8 cellular contexts compared by ENCODE assay signal in the genomic region with DNA sequence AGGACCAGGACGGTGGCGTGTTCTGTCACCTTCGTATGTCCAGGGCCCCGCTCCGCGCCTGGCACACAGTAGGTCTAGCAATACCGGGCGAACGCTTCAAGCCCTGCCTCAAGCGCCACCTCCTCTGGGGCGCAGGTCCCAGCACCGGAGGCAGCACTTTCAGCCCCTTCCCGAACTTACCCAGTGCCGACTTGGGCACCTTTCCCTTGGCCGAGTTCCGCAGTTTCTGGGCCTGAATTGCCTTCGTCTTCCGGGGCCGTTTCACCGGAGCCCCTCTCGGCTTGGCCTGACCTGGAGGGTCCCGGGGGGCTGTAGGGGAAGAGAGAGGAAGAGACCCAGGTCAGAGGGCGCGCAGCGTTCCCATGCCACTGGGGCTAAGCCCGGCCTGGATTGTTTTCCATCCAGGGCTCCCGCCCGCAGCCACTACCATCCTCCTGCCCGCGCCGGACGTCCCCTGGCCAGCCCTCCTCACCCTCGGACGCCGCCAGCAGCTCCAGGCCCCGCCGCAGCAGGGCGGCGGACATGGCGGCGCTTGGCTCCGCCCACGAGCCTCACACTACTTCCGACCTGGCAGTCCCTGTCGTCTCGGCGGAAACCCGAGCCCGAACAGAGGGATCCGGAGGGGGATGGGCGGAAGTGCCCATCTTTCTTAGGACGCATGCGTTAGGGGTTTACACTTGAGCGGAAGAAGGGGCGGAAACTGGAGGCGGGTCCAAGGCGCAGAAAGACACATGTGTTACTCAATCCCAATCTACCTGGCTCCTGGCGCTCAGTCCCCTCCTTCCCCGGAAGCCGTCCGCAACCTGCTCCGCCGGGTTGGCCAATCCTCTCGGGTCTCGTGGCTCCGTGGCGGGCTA. TPM values are rescaled to one million over a fixed set of nuclear protein-coding genes. Genes with fewer than 3 reads are reported as not detected.
DNase-seq lines count a peak whose midpoint lies in the region; ATAC-seq lines count a peak whose summit lies in the region.

A gene with protein sequence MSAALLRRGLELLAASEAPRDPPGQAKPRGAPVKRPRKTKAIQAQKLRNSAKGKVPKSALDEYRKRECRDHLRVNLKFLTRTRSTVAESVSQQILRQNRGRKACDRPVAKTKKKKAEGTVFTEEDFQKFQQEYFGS (minus strand): TSS at position 534 of the 857 bp plus-strand sequence. CDS start 10 bp downstream, at position 524.

- ATAC-seq in GM21528 (IDR thresholded peaks at IDR 0.05; ENCODE audit: low FRiP score, unreplicated experiment) = peak; percentile 67

- H3K27me3 Mint-ChIP-seq in IgD-negative memory B cell = no peaks in the 10 kb centered on the region

- H3K4me1 Mint-ChIP-seq in IgD-negative memory B cell = peaks cover 31 to 48% (median 43%) of the 10 kb centered on the region in 3 donors

- DNase-seq in DMS 273 (lab: John Stamatoyannopoulos, UW; ENCODE audit: unreplicated experiment) (peak; percentile 99), OCI-M2 (lab: John Stamatoyannopoulos, UW; ENCODE audit: unreplicated experiment) (peak; percentile 79), activated T-cell treated with anti-CD3 and anti-CD28 coated beads for 4 hours (peak; percentile 99), epidermal melanocyte (ENCODE audit: insufficient read length, low spot score) (peak; percentile 94), middle frontal gyrus (ENCODE audit: extremely low spot score, low spot score) (peak; percentile 99)
- peak; percentile 97 to 99 for DNase-seq in stimulated activated CD8-positive, alpha-beta memory T cell treated with anti-CD3 and anti-CD28 coated beads, Interleukin-2, amount 100 ng/mL, for 48 hours (ENCODE audit: low read depth in 2 of 2)

- H3K9me3 Mint-ChIP-seq in IgD-negative memory B cell = no peaks in the 10 kb centered on the region

- H3K36me3 Mint-ChIP-seq in IgD-negative memory B cell = peaks cover 5% of the 10 kb centered on the region

- peak within 1 kb of the TSS; percentile 90 to 98 (median 95) for H3K27ac Mint-ChIP-seq in IgD-negative memory B cell

- peak within 1 kb of the TSS; percentile 86 to 97 (median 96) for H3K4me3 Mint-ChIP-seq in IgD-negative memory B cell

RNA-seq across cellular contexts. Expression of the gene that starts here (rescaled TPM):
- 156 TPM for polyA plus RNA-seq in IgD-negative memory B cell

Comparison
In these comparisons a context has a peak if more than half of its experiments do, and no peak if none do; other contexts are left out.
1. Peak in every context shown above with its lines: DNase-seq and ATAC-seq.